18 cellular contexts compared by ENCODE assay signal in genomic region chr7:7576344-7576743, GRCh38.
"Had no signal": no experiment of that assay in that cellular context is flagged by ENCODE, and none has a peak within 500 bp of the region (broad histone marks: within the 10 kb centered on the region; RNA-seq: fewer than 3 reads in every experiment).

No MANE protein-coding gene starts in this region.

- FAIRE-seq: endothelial cell of umbilical vein had no signal

- H3K4me3 ChIP-seq: coronary artery, hepatocyte, lung, mucosa of descending colon, skin epidermis, uterus had no signal

- H3K36me3 ChIP-seq: uterus had no signal

- DNase-seq: effector CD4-positive, alpha-beta T cell; endodermal cell; foreskin melanocyte; head of caudate nucleus; left colon; left ventricle myocardium superior; mucosa of descending colon; naive thymus-derived CD8-positive, alpha-beta T cell; stimulated activated CD4-positive, alpha-beta T cell treated with anti-CD3 and anti-CD28 coated beads, Interleukin-12 subunit alpha, Interleukin-12 subunit beta, amount 100 ng/mL, for 4 hours; stimulated activated naive CD4-positive, alpha-beta T cell; uterus had no signal

- H3K9me3 ChIP-seq: mucosa of descending colon, neutrophil, uterus had no signal

- H3K27me3 ChIP-seq: hepatocyte, neutrophil, uterus had no signal

- ATAC-seq: left colon; left ventricle myocardium superior; mucosa of descending colon; naive thymus-derived CD8-positive, alpha-beta T cell; sciatic nerve had no signal

- H3K27ac ChIP-seq: coronary artery, hepatocyte, neutrophil, skin epidermis, uterus had no signal
